15 cellular contexts compared by ENCODE assay signal in genomic region chr14:100155881-100156645, GRCh38. TPM values are rescaled to one million over a fixed set of nuclear protein-coding genes. Genes with fewer than 3 reads are reported as not detected.
DNase-seq lines count a peak whose midpoint lies in the region; ATAC-seq and TF ChIP-seq lines count a peak whose summit lies in the region.
"Had no signal": no experiment of that assay in that cellular context is flagged by ENCODE, and none has a peak within 500 bp of the region (broad histone marks: within the 10 kb centered on the region; RNA-seq: fewer than 3 reads in every experiment).

No MANE protein-coding gene starts in this region.

- H3K27me3 ChIP-seq in mucosa of stomach (ENCODE audit: control insufficient read depth, insufficient read depth, low read length) (peaks cover 13% of the 10 kb centered on the region), PC-9 (ENCODE audit: insufficient read depth, low read depth) (no peaks in the 10 kb centered on the region)

- no peaks in the 10 kb centered on the region for H3K36me3 ChIP-seq in mucosa of stomach (ENCODE audit: control insufficient read depth, insufficient read depth, low read length)
- H3K36me3 ChIP-seq in PC-9 (ENCODE audit: low read depth): no peaks in the 10 kb centered on the region
- H3K36me3 ChIP-seq: brain microvascular endothelial cell had no signal

- no peak for TF ChIP-seq CTCF in C4-2B (conservative IDR thresholded peaks at IDR 0.05)
- no peak for TF ChIP-seq CTCF in PC-9 (conservative IDR thresholded peaks at IDR 0.05)

- no peak overlapping the region for H3K4me2 ChIP-seq in PC-9
- H3K4me2 ChIP-seq: GM23338 had no signal

- peak overlapping the region; percentile 29 for H3K9ac ChIP-seq in mucosa of stomach (ENCODE audit: low read length)

- no peaks in the 10 kb centered on the region for H3K9me3 ChIP-seq in mucosa of stomach (ENCODE audit: control insufficient read depth, low read length)
- H3K9me3 ChIP-seq in PC-9 (ENCODE audit: insufficient read depth, low read depth): no peaks in the 10 kb centered on the region

- POLR2A ChIA-PET in PC-9 (lab: Charles Lee; ENCODE audit: unreplicated experiment): interaction anchor here (0.6 kb wide), 1 partner anchor 421 kb away, joined by 8 read pairs; no protein-coding TSS in a partner anchor

- in situ Hi-C loops in G401 (cut with HindIII; ENCODE audit: low sequenced_read_pairs): no loop called here

- H3F3A ChIP-seq in PC-9 (ENCODE audit: insufficient read depth, low read depth): no peaks in the 10 kb centered on the region

- H3K4me3 ChIP-seq in mucosa of stomach (ENCODE audit: low read length): no peak overlapping the region
- H3K4me3 ChIP-seq in PC-9: no peak overlapping the region
- H3K4me3 ChIP-seq: GM23338 had no signal

- H3K9me2 ChIP-seq in PC-9 (ENCODE audit: insufficient read depth): no peaks in the 10 kb centered on the region

- H2AFZ ChIP-seq in PC-9: no peak overlapping the region

- H3K79me2 ChIP-seq in PC-9 (ENCODE audit: low read depth): no peaks in the 10 kb centered on the region

- no peak for ATAC-seq in HG02763 (IDR thresholded peaks at IDR 0.05; ENCODE audit: unreplicated experiment)
- ATAC-seq: activated CD8-positive, alpha-beta T cell treated with anti-CD3 and anti-CD28 coated beads, Interleukin-2, amount 10 ng/mL, durations not matched to agents 7 days and 5 days; left cardiac atrium had no signal

- H3K27ac ChIP-seq in C4-2B (peak overlapping the region; percentile 86), PC-9 (no peak overlapping the region)
- H3K27ac ChIP-seq: brain microvascular endothelial cell had no signal

- H4K20me1 ChIP-seq in PC-9 (ENCODE audit: insufficient read depth): no peaks in the 10 kb centered on the region

- CTCF ChIA-PET in PC-9 (lab: Charles Lee): no interaction called here

- H3K4me1 ChIP-seq in mucosa of stomach (ENCODE audit: control insufficient read depth, insufficient read depth, low read length): peaks cover 52% of the 10 kb centered on the region
- H3K4me1 ChIP-seq in PC-9 (replicated peaks; ENCODE audit: insufficient read depth): peaks cover 2% of the 10 kb centered on the region

- no TSS peak for BruUV-seq in PC-9 (replicated peaks; lab: Mats Ljungman, UMichigan)

- DNase-seq in G401 (ENCODE audit: low spot score) (peak; percentile 83), cerebellar nuclear complex (lab: John Stamatoyannopoulos, UW) (peak; percentile 13 to 60), PC-9 (no peak)
- no peak for DNase-seq in stimulated activated CD4-positive, alpha-beta T cell treated with anti-CD3 and anti-CD28 coated beads, Interleukin-12 subunit alpha, Interleukin-12 subunit beta, amount 100 ng/mL, for 4 hours
- DNase-seq in stimulated activated CD8-positive, alpha-beta memory T cell treated with anti-CD3 and anti-CD28 coated beads, Interleukin-4, amount 100 ng/mL, for 48 hours: no peak
- DNase-seq: activated CD8-positive, alpha-beta T cell treated with anti-CD3 and anti-CD28 coated beads, Interleukin-2, amount 10 ng/mL, durations not matched to agents 7 days and 5 days; activated effector memory CD4-positive, alpha-beta T cell treated with Interleukin-2 at 50 U/mL for 16 hours; brain microvascular endothelial cell; CD4-positive, CD25-positive, alpha-beta regulatory T cell; endodermal cell; left cardiac atrium had no signal

- intact Hi-C loops in PC-9 (cut with micrococcal nuclease; ENCODE audit: unreplicated experiment): loop anchor here (2.0 kb wide), 1 partner anchor 173 kb away; no protein-coding TSS in a partner anchor

RNA-seq across cellular contexts. Expression of gene DEGS2, which starts 3.4 kb away (rescaled TPM):
- 0.95 and 5.0 TPM in 2 replicates for total RNA-seq in G401 (2014; rRNA removed; shearing (Covaris generic))
- 0.11 and 0.15 TPM in 2 replicates for total RNA-seq in PC-9 (2021)
- total RNA-seq: CD4-positive, CD25-positive, alpha-beta regulatory T cell had no signal

Comparison
In these comparisons a context has a peak if more than half of its experiments do, and no peak if none do; other contexts are left out.
1. DNase-seq: peak in G401 (single experiment) and cerebellar nuclear complex (2 of 2); none in stimulated activated CD4-positive, alpha-beta T cell treated with anti-CD3 and anti-CD28 coated beads, Interleukin-12 subunit alpha, Interleukin-12 subunit beta, amount 100 ng/mL, for 4 hours (single experiment), stimulated activated CD8-positive, alpha-beta memory T cell treated with anti-CD3 and anti-CD28 coated beads, Interleukin-4, amount 100 ng/mL, for 48 hours (single experiment) and PC-9 (0 of 2).